Comparison of ENCODE assay signal across 9 cellular contexts in genomic region chr17:8436169-8436932, GRCh38. TPM values are rescaled to one million over a fixed set of nuclear protein-coding genes. Genes with fewer than 3 reads are reported as not detected.
DNase-seq lines count a peak whose midpoint lies in the region; ATAC-seq, FAIRE-seq and TF ChIP-seq lines count a peak whose summit lies in the region.
"Had no signal": no experiment of that assay in that cellular context is flagged by ENCODE, and none has a peak within 500 bp of the region (broad histone marks: within the 10 kb centered on the region; RNA-seq: fewer than 3 reads in every experiment).

No MANE protein-coding gene starts in this region.

- DNase-seq in Calu3, result peak; percentile 49
- peak; percentile 54 for DNase-seq in HT-29 (ENCODE audit: low spot score)
- DNase-seq in SK-N-SH, result peak; percentile 74
- peak; percentile 85 for DNase-seq in adipocyte (ENCODE audit: low read depth)
- peak; percentile 62 for DNase-seq in left ventricle myocardium inferior
- peak; percentile 72 to 84 for DNase-seq in psoas muscle
- DNase-seq in urothelium cell line (ENCODE audit: low spot score), result peak; percentile 48

- TF ChIP-seq EP300 in SK-N-SH (IDR thresholded peaks at IDR 0.05; ENCODE audit: borderline replicate concordance in 1 of 2, low read depth in 1 of 2, low read length in 1 of 2), result no peak

- TF ChIP-seq CTCF in Calu3 (IDR thresholded peaks at IDR 0.05; ENCODE audit: unreplicated experiment) (no peak), SK-N-SH (IDR thresholded peaks at IDR 0.05) (no peak; the same call in 1 of the 2 replicates), left ventricle myocardium inferior (IDR thresholded peaks at IDR 0.05; ENCODE audit: borderline replicate concordance) (no peak), psoas muscle (IDR thresholded peaks at IDR 0.05) (no peak)

- H3F3A ChIP-seq in SK-N-SH (replicated peaks; ENCODE audit: insufficient read depth), result peaks cover 4% of the 10 kb centered on the region

- H3K9me3 Mint-ChIP-seq in Calu3 (ENCODE audit: low read depth, unreplicated experiment), result no peaks in the 10 kb centered on the region

- H3K9me3 ChIP-seq in SK-N-SH (no peaks in the 10 kb centered on the region), adipocyte (ENCODE audit: control insufficient read depth, low read length) (no peaks in the 10 kb centered on the region), left ventricle myocardium inferior (replicated peaks) (no peaks in the 10 kb centered on the region), psoas muscle (no peaks in the 10 kb centered on the region)

- no peaks in the 10 kb centered on the region for H3K9me2 ChIP-seq in SK-N-SH

- CTCF ChIA-PET in Calu3 (lab: Charles Lee), result interaction anchor here (0.7 to 0.8 kb wide), 2 partner anchors 26 to 248 kb away, joined by 3 to 4 read pairs; no protein-coding TSS in a partner anchor
- CTCF ChIA-PET in SK-N-SH (lab: Yijun Ruan, JAX), result interaction anchor here (1.0 to 2.6 kb wide), 8 partner anchors 11 to 309 kb away, joined by 3 to 11 read pairs (median 4); no protein-coding TSS in a partner anchor

- H3K36me3 ChIP-seq in SK-N-SH (replicated peaks in 1 of 2; ENCODE audit: control insufficient read depth in 1 of 2, insufficient read depth in 2 of 2, low read length in 1 of 2), result peaks cover 4 to 26% of the 10 kb centered on the region in 2 experiments
- H3K36me3 ChIP-seq in adipocyte (ENCODE audit: control insufficient read depth, insufficient read depth, low read length, severe bottlenecking), result peaks cover 20% of the 10 kb centered on the region
- peaks cover 18% of the 10 kb centered on the region for H3K36me3 ChIP-seq in left ventricle myocardium inferior
- peaks cover 0 to 12% of the 10 kb centered on the region in 2 donors for H3K36me3 ChIP-seq in psoas muscle (ENCODE audit: insufficient read depth in 1 of 2, low read depth in 1 of 2)

- H3K9ac ChIP-seq in SK-N-SH, result peak overlapping the region; percentile 96
- peak overlapping the region; percentile 99 for H3K9ac ChIP-seq in adipocyte (ENCODE audit: low read length)

- peaks cover 8% of the 10 kb centered on the region for H3K4me1 Mint-ChIP-seq in Calu3 (ENCODE audit: low read depth, unreplicated experiment)

- H3K4me3 ChIP-seq in SK-N-SH (ENCODE audit: low read depth in 2 of 2, low read length in 1 of 2) (peak overlapping the region; percentile 87 to 90), adipocyte (ENCODE audit: low read length) (peak overlapping the region; percentile 96), left ventricle myocardium inferior (peak overlapping the region; percentile 99), psoas muscle (peak overlapping the region; percentile 84)

- H3K27ac Mint-ChIP-seq in Calu3 (ENCODE audit: unreplicated experiment), result peak overlapping the region; percentile 87

- TF ChIP-seq RAD21 in SK-N-SH (IDR thresholded peaks at IDR 0.05; ENCODE audit: low read length), result no peak

- H3K36me3 Mint-ChIP-seq in Calu3 (ENCODE audit: insufficient read depth, unreplicated experiment), result peaks cover 38% of the 10 kb centered on the region

- ATAC-seq in GM21360 (IDR thresholded peaks at IDR 0.05; ENCODE audit: unreplicated experiment) (peak; percentile 37), psoas muscle (peak; percentile 73 to 84 (median 80))

- POLR2A ChIA-PET in SK-N-SH (lab: Yijun Ruan, JAX), result interaction anchor here (0.7 to 1.4 kb wide), 4 partner anchors 10 to 428 kb away, joined by 3 read pairs; partner anchors contain the start of gene MYH10

- BruUV-seq in Calu3 (replicated peaks; lab: Mats Ljungman, UMichigan), result no TSS peak

- no peak for FAIRE-seq in urothelium cell line (lab: Jason Lieb, UNC)

- H3K4me3 Mint-ChIP-seq in Calu3 (ENCODE audit: low read depth, unreplicated experiment), result peak overlapping the region; percentile 83

- peaks cover 55% of the 10 kb centered on the region for H3K79me2 ChIP-seq in SK-N-SH (ENCODE audit: insufficient read depth)

- H3K4me2 ChIP-seq in SK-N-SH, result peak overlapping the region; percentile 88

- WGBS in SK-N-SH (ENCODE audit: low lambda C conversion rate), result under 1% methylated on average over 20 of the region's 44 CpGs
- WGBS in psoas muscle, 3 donors, result 0 to 1% (median 1%) methylated on average over 35 to 44 of the region's 44 CpGs

- peaks cover 0 to 6% of the 10 kb centered on the region in 2 experiments; a peak in 1 of 4 replicates for H3K4me1 ChIP-seq in SK-N-SH (ENCODE audit: control insufficient read depth in 1 of 2, insufficient read depth in 2 of 2, low read depth in 1 of 2, low read length in 1 of 2)
- H3K4me1 ChIP-seq in adipocyte (ENCODE audit: control insufficient read depth, insufficient read depth, low read length), result peaks cover 8% of the 10 kb centered on the region
- peaks cover 60% of the 10 kb centered on the region for H3K4me1 ChIP-seq in left ventricle myocardium inferior
- peaks cover 17% of the 10 kb centered on the region for H3K4me1 ChIP-seq in psoas muscle

- intact Hi-C loops in Calu3 (cut with micrococcal nuclease; ENCODE audit: unreplicated experiment) (no loop called here), left ventricle myocardium inferior (cut with micrococcal nuclease) (no loop called here), psoas muscle (cut with DNase I) (no loop called here)

- H3K27me3 ChIP-seq in SK-N-SH (ENCODE audit: insufficient read depth), result no peaks in the 10 kb centered on the region
- H3K27me3 ChIP-seq in adipocyte (replicated peaks; ENCODE audit: control insufficient read depth, insufficient read depth, low read length), result no peaks in the 10 kb centered on the region
- H3K27me3 ChIP-seq in left ventricle myocardium inferior (ENCODE audit: low read depth), result no peaks in the 10 kb centered on the region
- no peaks in the 10 kb centered on the region for H3K27me3 ChIP-seq in psoas muscle (ENCODE audit: insufficient read depth in 3 of 3, low read length in 2 of 3)

- H3K27ac ChIP-seq in SK-N-SH (ENCODE audit: low read depth in 2 of 2, low read length in 1 of 2) (peak overlapping the region; percentile 85 to 96), left ventricle myocardium inferior (replicated peaks) (peak overlapping the region; percentile 100), psoas muscle (peak overlapping the region; percentile 98)

- H3K27me3 Mint-ChIP-seq in Calu3 (ENCODE audit: unreplicated experiment), result no peaks in the 10 kb centered on the region

- H2AFZ ChIP-seq in SK-N-SH (ENCODE audit: low read depth), result peak overlapping the region; percentile 73; the same call in 1 of the 2 replicates

- H4K20me1 ChIP-seq in SK-N-SH (ENCODE audit: insufficient read depth), result peaks cover 50% of the 10 kb centered on the region

TF ChIP-seq in SK-N-SH, 30 proteins besides CTCF, POLR2A, EP300 and RAD21:
- no peak for TF ChIP-seq FOSL2 (IDR thresholded peaks at IDR 0.05; ENCODE audit: borderline replicate concordance, low read depth)
- TF ChIP-seq, protein P1, sequence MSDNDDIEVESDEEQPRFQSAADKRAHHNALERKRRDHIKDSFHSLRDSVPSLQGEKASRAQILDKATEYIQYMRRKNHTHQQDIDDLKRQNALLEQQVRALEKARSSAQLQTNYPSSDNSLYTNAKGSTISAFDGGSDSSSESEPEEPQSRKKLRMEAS (IDR thresholded peaks at IDR 0.05; ENCODE audit: low read depth), result peak; percentile 15; the same call in 1 of the 2 replicates
- TF ChIP-seq SIN3A (IDR thresholded peaks at IDR 0.05; ENCODE audit: borderline replicate concordance, low read depth, low read length), result peak; percentile 62; the same call in 1 of the 2 replicates
- no peak for TF ChIP-seq TCF12 (IDR thresholded peaks at IDR 0.05)
- no peak for TF ChIP-seq RXRA (IDR thresholded peaks at IDR 0.05; ENCODE audit: borderline replicate concordance, low read depth)
- TF ChIP-seq, protein P2, sequence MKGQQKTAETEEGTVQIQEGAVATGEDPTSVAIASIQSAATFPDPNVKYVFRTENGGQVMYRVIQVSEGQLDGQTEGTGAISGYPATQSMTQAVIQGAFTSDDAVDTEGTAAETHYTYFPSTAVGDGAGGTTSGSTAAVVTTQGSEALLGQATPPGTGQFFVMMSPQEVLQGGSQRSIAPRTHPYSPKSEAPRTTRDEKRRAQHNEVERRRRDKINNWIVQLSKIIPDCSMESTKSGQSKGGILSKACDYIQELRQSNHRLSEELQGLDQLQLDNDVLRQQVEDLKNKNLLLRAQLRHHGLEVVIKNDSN (IDR thresholded peaks at IDR 0.05; ENCODE audit: borderline replicate concordance, low read depth), result no peak
- TF ChIP-seq CHD2 (IDR thresholded peaks at IDR 0.05; ENCODE audit: low read length, partially characterized antibody), result no peak

RNA-seq across cellular contexts. Expression of gene NDEL1, which starts 0.7 kb away (rescaled TPM):
- total RNA-seq in Calu3 (2022) (40.5 and 40.8 TPM in 2 replicates), left ventricle myocardium inferior (25.0 TPM), psoas muscle (10 to 100 TPM; 24.6 to 54.8 (median 44.7) TPM)
- total RNA-seq in HT-29 (2014; rRNA removed; shearing (Covaris generic)), result 20.1 and 24.6 TPM in 2 replicates
- polyA plus RNA-seq in SK-N-SH (2012; rRNA removed) (49.5 and 58.6 TPM in 2 replicates), psoas muscle (10 to 100 TPM; 34.2 to 79.2 (median 37.6) TPM)
- polyA plus RNA-seq in SK-N-SH (2012; cell fraction: cytosol; rRNA removed), result 45.2 and 46.2 TPM in 2 replicates
- 66.3 and 89.2 TPM in 2 replicates for polyA plus RNA-seq in SK-N-SH (2012; cell fraction: nucleus; rRNA removed)

RNA-seq across cellular contexts. Expression of gene RNF222, which starts 38.7 kb away (rescaled TPM):
- total RNA-seq in Calu3 (2022) (not detected in 2 replicates), left ventricle myocardium inferior (not detected), psoas muscle (not detected)
- total RNA-seq in HT-29 (2014; rRNA removed; shearing (Covaris generic)), result not detected in 2 replicates
- polyA plus RNA-seq in SK-N-SH (2012; rRNA removed) (not detected in 2 replicates), psoas muscle (not detected)
- not detected in 2 replicates for polyA plus RNA-seq in SK-N-SH (2012; cell fraction: cytosol; rRNA removed)
- polyA plus RNA-seq in SK-N-SH (2012; cell fraction: nucleus; rRNA removed), result not detected in 2 replicates
- total RNA-seq: subcutaneous adipose tissue had no signal

RNA-seq across cellular contexts. Expression of gene RPL26, which starts 53.4 kb away (rescaled TPM):
- total RNA-seq in Calu3 (2022), result 739 and 842 TPM in 2 replicates
- total RNA-seq in HT-29 (2014; rRNA removed; shearing (Covaris generic)), result 1,242 and 1,305 TPM in 2 replicates
- 4,770 and 5,684 TPM in 2 replicates for polyA plus RNA-seq in SK-N-SH (2012; rRNA removed)
- polyA plus RNA-seq in SK-N-SH (2012; cell fraction: cytosol; rRNA removed), result 7,597 and 10,418 TPM in 2 replicates
- 774 and 1,084 TPM in 2 replicates for polyA plus RNA-seq in SK-N-SH (2012; cell fraction: nucleus; rRNA removed)
- total RNA-seq in left ventricle myocardium inferior, result 960 TPM
- 1,000 to 10,000 TPM in 3 of 4 donors, 100 to 1,000 TPM in 1; 994 to 1,548 (median 1,386) TPM for total RNA-seq in psoas muscle
- 1,000 to 10,000 TPM; 2,500 to 4,614 (median 2,501) TPM for polyA plus RNA-seq in psoas muscle

Comparison
In these comparisons a context has a peak if more than half of its experiments do, and no peak if none do; other contexts are left out.
1. Peak in every context shown above with its lines: DNase-seq, ATAC-seq, H3K4me3 ChIP-seq and H3K27ac ChIP-seq.